Comparison of ENCODE assay signal across 8 cellular contexts in genomic region chr12:105053116-105053572, GRCh38. TPM values are rescaled to one million over a fixed set of nuclear protein-coding genes. Genes with fewer than 3 reads are reported as not detected.
DNase-seq lines count a peak whose midpoint lies in the region; ATAC-seq and TF ChIP-seq lines count a peak whose summit lies in the region.

No MANE protein-coding gene starts in this region.

- peaks cover 3% of the 10 kb centered on the region for H3K4me1 Mint-ChIP-seq in chondrocyte (ENCODE audit: low read depth)

- H3K36me3 ChIP-seq in left lung, result peaks cover 0 to 10% of the 10 kb centered on the region in 2 donors

- no peak overlapping the region for H3K4me3 Mint-ChIP-seq in chondrocyte (ENCODE audit: unreplicated experiment)

- DNase-seq in GDM1 (lab: John Stamatoyannopoulos, UW) (peak; percentile 52), NCI-H524 (lab: John Stamatoyannopoulos, UW) (peak; percentile 37 to 74), chondrocyte (ENCODE audit: low spot score) (no peak), left lung (peak in 1 of 2 donors; percentile 49)
- DNase-seq in activated CD4-positive, alpha-beta T cell treated with anti-CD3 and anti-CD28 coated beads for 1 hour, result peak; percentile 62
- DNase-seq in stimulated activated CD4-positive, alpha-beta T cell treated with anti-CD3 and anti-CD28 coated beads, Interleukin-4, amount 100 ng/mL, for 48 hours (ENCODE audit: low read depth in 2 of 2), result peak; percentile 58 to 65

- intact Hi-C loops in left lung (cut with DNase I), result no loop called here

- H3K9me3 ChIP-seq in left lung, result peaks cover 0 to 17% of the 10 kb centered on the region in 2 donors

- peaks cover 0 to 8% of the 10 kb centered on the region in 2 donors for H3K4me1 ChIP-seq in left lung

- H3K27ac Mint-ChIP-seq in chondrocyte (ENCODE audit: unreplicated experiment), result no peak overlapping the region

- no peaks in the 10 kb centered on the region for H3K27me3 Mint-ChIP-seq in chondrocyte (ENCODE audit: low read depth)

- H3K36me3 Mint-ChIP-seq in chondrocyte (ENCODE audit: low read depth), result peaks cover 65% of the 10 kb centered on the region

- ATAC-seq in HG03196 (IDR thresholded peaks at IDR 0.05; ENCODE audit: unreplicated experiment), result peak; percentile 63
- ATAC-seq in left lung, result peak; percentile 97
- ATAC-seq in HG02678 (IDR thresholded peaks at IDR 0.05; ENCODE audit: unreplicated experiment), result no peak

- H3K27me3 ChIP-seq in left lung, result no peaks in the 10 kb centered on the region

- H3K4me3 ChIP-seq in left lung, result no peak overlapping the region

- TF ChIP-seq CTCF in chondrocyte (IDR thresholded peaks at IDR 0.05) (peak; percentile 97), left lung (IDR thresholded peaks at IDR 0.05) (peak; percentile 90 to 95)

- peaks cover 19% of the 10 kb centered on the region for H3K9me3 Mint-ChIP-seq in chondrocyte (ENCODE audit: low read depth)

- H3K27ac ChIP-seq in left lung, result no peak overlapping the region

RNA-seq across cellular contexts. Expression of gene ALDH1L2, which starts 31.1 kb away (rescaled TPM):
- 87.2 to 158 TPM (median 153 TPM) in 3 replicates for total RNA-seq in chondrocyte
- total RNA-seq in left lung, result 10 to 100 TPM; 21.4 to 29.3 TPM

RNA-seq across cellular contexts. Expression of gene WASHC4, which starts 54.4 kb away (rescaled TPM):
- total RNA-seq in chondrocyte (55.8 to 57.7 TPM (median 56.0 TPM) in 3 replicates), left lung (10 to 100 TPM; 52.1 to 75.4 TPM)
